Comparison of ENCODE assay signal across 16 cellular contexts in the genomic region with DNA sequence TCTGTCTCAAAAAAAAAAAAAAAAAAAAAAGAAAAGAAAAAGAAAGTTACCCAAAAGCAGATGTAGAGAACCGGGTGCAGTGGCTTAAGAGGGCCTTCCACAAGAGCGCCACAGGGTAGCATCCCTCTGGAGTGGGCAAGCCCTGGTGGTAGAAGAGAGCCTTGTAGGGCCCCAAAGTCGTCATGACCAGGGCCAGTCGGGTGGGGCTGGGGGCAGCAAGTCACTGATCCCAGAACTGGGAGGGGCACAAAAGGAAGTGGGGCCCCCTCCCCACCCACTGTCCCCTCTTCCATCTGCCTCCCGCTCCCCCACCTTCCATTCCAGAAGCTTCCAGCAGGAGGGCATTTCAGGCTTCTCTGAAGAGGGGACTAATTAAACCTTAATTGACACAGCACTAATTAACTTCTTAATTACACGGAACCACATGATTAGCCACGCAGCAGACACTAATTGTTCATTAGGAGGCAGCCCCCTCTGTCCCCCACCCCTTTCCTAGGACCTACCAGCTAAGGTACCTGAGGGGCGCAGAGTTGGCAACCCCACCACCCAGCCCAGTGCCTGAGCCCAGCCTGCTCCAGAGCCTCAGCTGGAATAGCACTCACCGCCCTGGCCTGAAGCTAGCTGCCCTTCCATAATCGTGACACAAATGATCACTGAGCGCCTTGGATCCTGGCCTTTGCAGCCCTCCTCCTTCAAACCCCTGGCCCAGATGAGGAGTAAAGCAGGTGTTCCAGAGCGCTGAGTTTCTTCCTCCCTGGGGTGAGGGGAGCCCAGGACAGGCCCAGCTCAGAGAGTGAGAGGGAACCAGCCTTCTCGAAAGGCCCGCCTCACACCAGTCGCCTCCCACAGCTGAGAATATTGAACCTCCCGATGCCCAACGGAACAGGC. TPM values are rescaled to one million over a fixed set of nuclear protein-coding genes. Genes with fewer than 3 reads are reported as not detected.
"Had no signal": no experiment of that assay in that cellular context is flagged by ENCODE, and none has a peak within 500 bp of the region (broad histone marks: within the 10 kb centered on the region; RNA-seq: fewer than 3 reads in every experiment).

No MANE protein-coding gene starts in this region.

- H3K4me3 ChIP-seq: dorsolateral prefrontal cortex, gastrocnemius medialis, heart right ventricle, right atrium auricular region, skin epidermis, suprapubic skin had no signal

- H3K27me3 ChIP-seq: dorsolateral prefrontal cortex, gastrocnemius medialis, right atrium auricular region, suprapubic skin had no signal

- H3K27ac ChIP-seq: dorsolateral prefrontal cortex, gastrocnemius medialis, heart right ventricle, right atrium auricular region, skin epidermis, suprapubic skin had no signal

- H3K27ac Mint-ChIP-seq: activated CD4-positive, alpha-beta T cell treated with anti-CD3 and anti-CD28 coated beads, Interleukin-2, amount 10 ng/mL, durations not matched to agents 24 days and 14 days; activated CD8-positive, alpha-beta T cell treated with anti-CD3 and anti-CD28 coated beads, Interleukin-2, amount 10 ng/mL, durations not matched to agents 7 days and 5 days had no signal

- H3K4me1 ChIP-seq: gastrocnemius medialis, heart right ventricle, right atrium auricular region, suprapubic skin had no signal

- H3K4me1 Mint-ChIP-seq: activated CD4-positive, alpha-beta T cell treated with anti-CD3 and anti-CD28 coated beads, Interleukin-2, amount 10 ng/mL, durations not matched to agents 24 days and 14 days had no signal

- H3K36me3 ChIP-seq: gastrocnemius medialis, heart right ventricle, right atrium auricular region, suprapubic skin had no signal

- H3K9me3 ChIP-seq: gastrocnemius medialis, right atrium auricular region, suprapubic skin had no signal

- H3K4me3 Mint-ChIP-seq: activated CD4-positive, alpha-beta T cell treated with anti-CD3 and anti-CD28 coated beads, Interleukin-2, amount 10 ng/mL, durations not matched to agents 24 days and 14 days; activated CD8-positive, alpha-beta T cell treated with anti-CD3 and anti-CD28 coated beads, Interleukin-2, amount 10 ng/mL, durations not matched to agents 7 days and 5 days had no signal

- DNase-seq: activated CD4-positive, alpha-beta T cell treated with anti-CD3 and anti-CD28 coated beads, Interleukin-2, amount 10 ng/mL, durations not matched to agents 24 days and 14 days; activated CD4-positive, CD25-positive, alpha-beta regulatory T cell; activated CD8-positive, alpha-beta memory T cell treated with anti-CD3 and anti-CD28 coated beads, Interleukin-2, amount 50 U/mL, for 4 hours; activated CD8-positive, alpha-beta T cell treated with anti-CD3 and anti-CD28 coated beads, Interleukin-2, amount 10 ng/mL, durations not matched to agents 7 days and 5 days; activated naive CD4-positive, alpha-beta T cell treated with anti-CD3 and anti-CD28 coated beads, Interleukin-2, amount 50 U/mL, for 16 hours; erythroblast; gastrocnemius medialis; heart right ventricle; left colon; stimulated activated naive CD8-positive, alpha-beta T cell treated with anti-CD3 and anti-CD28 coated beads, Interleukin-15, Interleukin-2, amounts not matched to agents 100 U/mL and 50 U/mL, for 24 hours; T-helper 2 cell; trophoblast cell had no signal

- ATAC-seq: activated CD8-positive, alpha-beta T cell treated with anti-CD3 and anti-CD28 coated beads, Interleukin-2, amount 10 ng/mL, durations not matched to agents 7 days and 5 days; gastrocnemius medialis; left colon; stimulated activated naive CD8-positive, alpha-beta T cell treated with anti-CD3 and anti-CD28 coated beads, Interleukin-15, Interleukin-2, amounts not matched to agents 100 U/mL and 50 U/mL, for 24 hours had no signal

RNA-seq across cellular contexts. Expression of a gene that starts 34.8 kb away (rescaled TPM):
- total RNA-seq: activated CD4-positive, alpha-beta T cell treated with anti-CD3 and anti-CD28 coated beads, Interleukin-2, amount 10 ng/mL, durations not matched to agents 24 days and 14 days; activated CD8-positive, alpha-beta T cell treated with anti-CD3 and anti-CD28 coated beads, Interleukin-2, amount 10 ng/mL, durations not matched to agents 7 days and 5 days had no signal
